ENCODE assay signal across 19 cellular contexts in the genomic region with DNA sequence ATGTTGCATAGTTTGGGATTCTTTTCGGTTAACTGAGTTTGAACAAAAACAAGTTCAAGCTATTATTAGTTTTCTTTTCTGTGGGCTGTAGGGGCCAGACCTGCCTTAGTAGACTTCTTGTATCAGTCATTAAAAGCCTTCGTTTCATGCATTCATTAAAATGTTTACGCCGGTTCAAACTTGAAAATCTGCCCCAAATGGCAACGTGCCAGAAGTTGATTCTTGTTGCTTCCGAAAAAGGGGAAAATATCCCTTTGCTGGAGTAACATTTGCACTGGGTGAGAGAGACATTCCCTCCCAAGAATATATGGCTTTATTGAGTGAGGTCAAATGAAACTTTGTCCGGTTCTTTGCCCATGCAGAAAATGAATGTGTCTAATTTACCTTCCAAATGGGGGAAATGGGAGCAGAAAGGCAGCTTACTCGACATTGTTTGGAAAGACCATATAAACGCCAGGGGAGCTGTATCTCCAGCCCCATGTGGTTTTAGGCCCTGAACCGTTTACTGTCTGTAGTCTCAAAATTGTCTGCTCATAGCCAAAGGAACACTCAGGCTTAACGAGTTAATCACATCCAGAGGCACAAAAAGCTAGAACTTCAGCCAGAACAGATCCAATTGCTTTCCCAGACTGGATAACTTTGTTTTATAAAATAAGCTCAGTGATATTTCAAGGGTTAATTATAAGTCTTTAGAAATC. TPM values are rescaled to one million over a fixed set of nuclear protein-coding genes. Genes with fewer than 3 reads are reported as not detected.
A peak's percentile ranks its signal among the peaks of the same experiment; 100 is the strongest.
DNase-seq lines count a peak whose midpoint lies in the region; TF ChIP-seq lines count a peak whose summit lies in the region.
"Had no signal": no experiment of that assay in that cellular context is flagged by ENCODE, and none has a peak within 500 bp of the region (broad histone marks: within the 10 kb centered on the region; RNA-seq: fewer than 3 reads in every experiment).

No MANE protein-coding gene starts in this region.

- peak; percentile 23 for DNase-seq in DMS 273 (lab: John Stamatoyannopoulos, UW; ENCODE audit: unreplicated experiment)
- no peak for DNase-seq in DMS 273 treated with DMSO at 0.1 percent for 48 hours (lab: John Stamatoyannopoulos, UW)
- peak; percentile 29 for DNase-seq in islet precursor cell
- DNase-seq in type B pancreatic cell (ENCODE audit: extremely low spot score, unreplicated experiment): no peak
- DNase-seq in hippocampal formation (lab: John Stamatoyannopoulos, UW): no peak
- no peak for DNase-seq in HT-29 (ENCODE audit: low spot score)
- DNase-seq in COR-L47 (lab: John Stamatoyannopoulos, UW): no peak
- DNase-seq: activated CD4-positive, alpha-beta T cell treated with anti-CD3 and anti-CD28 coated beads, Interleukin-2, amount 50 U/mL, for 4 hours; activated naive CD4-positive, alpha-beta T cell; CD4-positive, alpha-beta T cell; DND-41; effector memory CD8-positive, alpha-beta T cell; GOT3; left cardiac atrium; NCI-H1694; NCI-H226; stimulated activated CD4-positive, alpha-beta T cell treated with anti-CD3 and anti-CD28 coated beads, Interleukin-2, amount 100 ng/mL, for 24 hours; SW 1271 had no signal

- peaks cover 4% of the 10 kb centered on the region for H3K9me3 Mint-ChIP-seq in type B pancreatic cell
- H3K9me3 Mint-ChIP-seq: CD4-positive, alpha-beta T cell; effector memory CD8-positive, alpha-beta T cell had no signal

- peak overlapping the region; percentile 99 for H3K27ac Mint-ChIP-seq in type B pancreatic cell
- H3K27ac Mint-ChIP-seq: CD4-positive, alpha-beta T cell; effector memory CD8-positive, alpha-beta T cell had no signal

- H3K27me3 Mint-ChIP-seq in type B pancreatic cell: no peaks in the 10 kb centered on the region
- H3K27me3 Mint-ChIP-seq: CD4-positive, alpha-beta T cell had no signal

- H3K4me1 Mint-ChIP-seq in type B pancreatic cell (ENCODE audit: unreplicated experiment): peaks cover 44% of the 10 kb centered on the region

- H3K36me3 Mint-ChIP-seq in type B pancreatic cell: peaks cover 6% of the 10 kb centered on the region

- no peak overlapping the region for H3K4me3 Mint-ChIP-seq in type B pancreatic cell
- H3K4me3 Mint-ChIP-seq: CD4-positive, alpha-beta T cell; effector memory CD8-positive, alpha-beta T cell had no signal

- H3K27ac ChIP-seq in VCaP: peak overlapping the region; percentile 10; the same call in 1 of the 2 replicates

- TF ChIP-seq CTCF in VCaP (conservative IDR thresholded peaks at IDR 0.05): no peak
- TF ChIP-seq CTCF in type B pancreatic cell (conservative IDR thresholded peaks at IDR 0.05): no peak

RNA-seq across cellular contexts. Expression of a gene that starts 3.0 kb away (rescaled TPM):
- 340 and 2,561 TPM in 2 replicates for total RNA-seq in type B pancreatic cell (ENCODE audit: low replicate concordance)
- total RNA-seq in HT-29 (2014; rRNA removed; shearing (Covaris generic)): 33.4 and 40.3 TPM in 2 replicates

Comparison
In these comparisons a context has a peak if more than half of its experiments do, and no peak if none do; other contexts are left out.
1. DNase-seq: peak in DMS 273 (single experiment) and islet precursor cell (single experiment); none in DMS 273 treated with DMSO at 0.1 percent for 48 hours (single experiment), type B pancreatic cell (single experiment), hippocampal formation (0 of 2), HT-29 (single experiment) and COR-L47 (single experiment).